8 cellular contexts compared by ENCODE assay signal in genomic region chr7:7183833-7184463, GRCh38. TPM values are rescaled to one million over a fixed set of nuclear protein-coding genes. Genes with fewer than 3 reads are reported as not detected.
DNase-seq lines count a peak whose midpoint lies in the region; ATAC-seq and TF ChIP-seq lines count a peak whose summit lies in the region.

No MANE protein-coding gene starts in this region.

- TF ChIP-seq CTCF in Calu3 (IDR thresholded peaks at IDR 0.05; ENCODE audit: unreplicated experiment): no peak
- no peak for TF ChIP-seq CTCF in coronary artery (IDR thresholded peaks at IDR 0.05)

- DNase-seq in Calu3: no peak
- DNase-seq in M059J (ENCODE audit: low read depth): peak; percentile 16
- no peak for DNase-seq in coronary artery (ENCODE audit: low spot score)
- DNase-seq in natural killer cell treated with Interleukin-12 subunit alpha and Interleukin-12 subunit beta and Interleukin-15 and Interleukin-18, amount 100 ng/mL, for 72 hours (ENCODE audit: low spot score): no peak
- no peak for DNase-seq in NCI-H510A (lab: John Stamatoyannopoulos, UW)
- no peak for DNase-seq in NCI-H2227 treated with DMSO at 0.1 percent for 48 hours (lab: John Stamatoyannopoulos, UW)
- DNase-seq in SK-N-DZ (ENCODE audit: low spot score): no peak

- H3K4me3 ChIP-seq in coronary artery: peak overlapping the region; percentile 98

- H3K4me3 Mint-ChIP-seq in Calu3 (ENCODE audit: low read depth, unreplicated experiment): peak overlapping the region; percentile 90
- peak overlapping the region; percentile 99 for H3K4me3 Mint-ChIP-seq in natural killer cell treated with Interleukin-12 subunit alpha and Interleukin-12 subunit beta and Interleukin-15 and Interleukin-18, amount 100 ng/mL, for 72 hours

- H3K36me3 Mint-ChIP-seq in Calu3 (ENCODE audit: insufficient read depth, unreplicated experiment): peaks cover 35% of the 10 kb centered on the region
- H3K36me3 Mint-ChIP-seq in natural killer cell treated with Interleukin-12 subunit alpha and Interleukin-12 subunit beta and Interleukin-15 and Interleukin-18, amount 100 ng/mL, for 72 hours: peaks cover 6% of the 10 kb centered on the region

- intact Hi-C loops in Calu3 (cut with micrococcal nuclease; ENCODE audit: unreplicated experiment): loop anchor here (2.0 to 10.0 kb wide), 4 partner anchors 233 to 381 kb away; partner anchors contain the start of gene MIOS

- ATAC-seq in natural killer cell treated with Interleukin-12 subunit alpha and Interleukin-12 subunit beta and Interleukin-15 and Interleukin-18, amount 100 ng/mL, for 72 hours: no peak
- ATAC-seq in GM19397 (IDR thresholded peaks at IDR 0.05; ENCODE audit: unreplicated experiment): no peak

- CTCF ChIA-PET in Calu3 (lab: Charles Lee): interaction anchor here (0.6 to 1.6 kb wide), 3 partner anchors 75 to 233 kb away, joined by 5 to 7 read pairs (median 7); no protein-coding TSS in a partner anchor

- peak overlapping the region; percentile 57 for H3K27ac Mint-ChIP-seq in Calu3 (ENCODE audit: unreplicated experiment)
- peak overlapping the region; percentile 82 to 97 for H3K27ac Mint-ChIP-seq in natural killer cell treated with Interleukin-12 subunit alpha and Interleukin-12 subunit beta and Interleukin-15 and Interleukin-18, amount 100 ng/mL, for 72 hours

- H3K27ac ChIP-seq in coronary artery: no peak overlapping the region

- no peaks in the 10 kb centered on the region for H3K9me3 Mint-ChIP-seq in Calu3 (ENCODE audit: low read depth, unreplicated experiment)
- no peaks in the 10 kb centered on the region for H3K9me3 Mint-ChIP-seq in natural killer cell treated with Interleukin-12 subunit alpha and Interleukin-12 subunit beta and Interleukin-15 and Interleukin-18, amount 100 ng/mL, for 72 hours

- H3K27me3 Mint-ChIP-seq in Calu3 (ENCODE audit: unreplicated experiment): no peaks in the 10 kb centered on the region
- no peaks in the 10 kb centered on the region for H3K27me3 Mint-ChIP-seq in natural killer cell treated with Interleukin-12 subunit alpha and Interleukin-12 subunit beta and Interleukin-15 and Interleukin-18, amount 100 ng/mL, for 72 hours

- TSS peak; percentile 43 for BruUV-seq in Calu3 (replicated peaks; lab: Mats Ljungman, UMichigan)

- peaks cover 32% of the 10 kb centered on the region for H3K4me1 Mint-ChIP-seq in Calu3 (ENCODE audit: low read depth, unreplicated experiment)
- H3K4me1 Mint-ChIP-seq in natural killer cell treated with Interleukin-12 subunit alpha and Interleukin-12 subunit beta and Interleukin-15 and Interleukin-18, amount 100 ng/mL, for 72 hours (ENCODE audit: low read depth in 2 of 2): peaks cover 20 to 30% of the 10 kb centered on the region in 2 donors

RNA-seq across cellular contexts. Expression of gene C1GALT1, which starts 1.6 kb away (rescaled TPM):
- total RNA-seq in Calu3 (2022): 92.2 and 97.0 TPM in 2 replicates
- 69.8 and 76.4 TPM in 2 replicates for total RNA-seq in M059J (2014; rRNA removed; shearing (Covaris generic))
- 10 to 100 TPM; 30.7 to 49.3 TPM for total RNA-seq in natural killer cell treated with Interleukin-12 subunit alpha and Interleukin-12 subunit beta and Interleukin-15 and Interleukin-18, amount 100 ng/mL, for 72 hours
- polyA plus RNA-seq in SK-N-DZ (2014; cell fraction: cytosol; rRNA removed): 16.8 and 30.5 TPM in 2 replicates
- polyA plus RNA-seq in SK-N-DZ (2014; cell fraction: nucleus; rRNA removed): 14.3 and 17.2 TPM in 2 replicates
